2 cellular contexts compared by ENCODE assay signal in genomic region chrX:154827624-154828408, GRCh38.
TF ChIP-seq lines count a peak whose summit lies in the region.

No MANE protein-coding gene starts in this region.

TF ChIP-seq in K562, 482 proteins besides CTCF, POLR2A, EP300 and RAD21 (continued from another document):
- no peak for TF ChIP-seq CREBBP (IDR thresholded peaks at IDR 0.05; ENCODE audit: low read depth, low read length)
- TF ChIP-seq ATF4 (CRISPR knock-in tag; IDR thresholded peaks at IDR 0.05), result no peak
- TF ChIP-seq FOS (IDR thresholded peaks at IDR 0.05; ENCODE audit: extremely low read depth, insufficient read length), result no peak
- no peak for TF ChIP-seq ZKSCAN1 (IDR thresholded peaks at IDR 0.05; ENCODE audit: low read depth, low read length)
- no peak for TF ChIP-seq TAF9B (IDR thresholded peaks at IDR 0.05; ENCODE audit: partially characterized antibody)
- TF ChIP-seq SRF (CRISPR knock-in tag; IDR thresholded peaks at IDR 0.05), result no peak
- TF ChIP-seq ZNF347 (CRISPR knock-in tag; IDR thresholded peaks at IDR 0.05; ENCODE audit: low read depth), result no peak
- TF ChIP-seq STAT5B (CRISPR knock-in tag; IDR thresholded peaks at IDR 0.05), result no peak
- TF ChIP-seq MAFK (IDR thresholded peaks at IDR 0.05; ENCODE audit: low read length), result no peak
- no peak for TF ChIP-seq ZBTB49 (CRISPR knock-in tag; IDR thresholded peaks at IDR 0.05; ENCODE audit: borderline replicate concordance)

TF ChIP-seq in HEK293T, 16 proteins besides CTCF, POLR2A, EP300 and RAD21 (continued from another document):
- no peak for TF ChIP-seq CTBP1 (IDR thresholded peaks at IDR 0.05; ENCODE audit: borderline replicate concordance)
- TF ChIP-seq ZNF384 (IDR thresholded peaks at IDR 0.05), result no peak
- no peak for TF ChIP-seq ELF4 (IDR thresholded peaks at IDR 0.05)
- no peak for TF ChIP-seq FOXA1 (IDR thresholded peaks at IDR 0.05)
